In genomic region chr1:98903261-98903660, GRCh38 we compare ENCODE assay signal across 18 cellular contexts.
DNase-seq lines count a peak whose midpoint lies in the region; ATAC-seq and TF ChIP-seq lines count a peak whose summit lies in the region.
"Had no signal": no experiment of that assay in that cellular context is flagged by ENCODE, and none has a peak within 500 bp of the region (broad histone marks: within the 10 kb centered on the region; RNA-seq: fewer than 3 reads in every experiment).

No MANE protein-coding gene starts in this region.

- no peaks in the 10 kb centered on the region for H3K4me1 ChIP-seq in IMR-90 (ENCODE audit: control insufficient read depth, insufficient read depth, low read length)
- H3K4me1 ChIP-seq in heart right ventricle: no peaks in the 10 kb centered on the region
- H3K4me1 ChIP-seq: BLaER1, stomach had no signal

- H3K9ac ChIP-seq in IMR-90 (ENCODE audit: low read depth, low read length): no peak overlapping the region
- H3K9ac ChIP-seq: BLaER1 had no signal

- no peak overlapping the region for H3K4me2 ChIP-seq in IMR-90 (ENCODE audit: low read depth, low read length)
- H3K4me2 ChIP-seq: BLaER1 had no signal

- H2AK5ac ChIP-seq in IMR-90 (ENCODE audit: low read depth, low read length): no peak overlapping the region

- H2BK15ac ChIP-seq in IMR-90 (ENCODE audit: low read depth, low read length): no peak overlapping the region

- TF ChIP-seq RAD21 in IMR-90 (IDR thresholded peaks at IDR 0.05; ENCODE audit: low read length): no peak

- H3K18ac ChIP-seq in IMR-90 (ENCODE audit: low read depth, low read length): no peak overlapping the region

- H2BK20ac ChIP-seq in IMR-90 (ENCODE audit: low read depth, low read length): no peak overlapping the region

- no peak overlapping the region for H3K4ac ChIP-seq in IMR-90 (ENCODE audit: low read depth, low read length)

- H4K8ac ChIP-seq in IMR-90 (ENCODE audit: low read depth in 2 of 2, low read length in 2 of 2): no peak overlapping the region

- BruUV-seq in IMR-90 (replicated peaks; lab: Mats Ljungman, UMichigan): no TSS peak

- no peaks in the 10 kb centered on the region for H3K79me1 ChIP-seq in IMR-90 (ENCODE audit: low read depth in 1 of 2, low read length in 2 of 2)

- no peak overlapping the region for H4K5ac ChIP-seq in IMR-90 (ENCODE audit: low read depth, low read length)

- peak; percentile 89 for ATAC-seq in IMR-90 (ENCODE audit: low read depth)
- ATAC-seq in GM19395 (IDR thresholded peaks at IDR 0.05; ENCODE audit: unreplicated experiment): no peak
- no peak for ATAC-seq in heart right ventricle
- ATAC-seq: K562 had no signal

- H3K27ac ChIP-seq in IMR-90 (ENCODE audit: insufficient read depth, low read length): no peak overlapping the region
- no peak overlapping the region for H3K27ac ChIP-seq in heart right ventricle
- H3K27ac ChIP-seq: BLaER1, stomach had no signal

- no peaks in the 10 kb centered on the region for H3K36me3 ChIP-seq in IMR-90 (ENCODE audit: control insufficient read depth, insufficient read depth, low read length)
- no peaks in the 10 kb centered on the region for H3K36me3 ChIP-seq in kidney epithelial cell (ENCODE audit: control insufficient read depth, insufficient read depth, low read length)
- no peaks in the 10 kb centered on the region for H3K36me3 ChIP-seq in heart right ventricle
- H3K36me3 ChIP-seq: BLaER1, stomach had no signal

- H3K9me3 ChIP-seq in IMR-90 (ENCODE audit: control insufficient read depth, insufficient read depth, low read length) (no peaks in the 10 kb centered on the region), heart right ventricle (no peaks in the 10 kb centered on the region)
- H3K9me3 ChIP-seq: BLaER1, stomach had no signal

- dilution Hi-C loops in IMR-90 (cut with HindIII; ENCODE audit: low sequenced_read_pairs, unreplicated experiment): no loop called here

- no peaks in the 10 kb centered on the region for H4K20me1 ChIP-seq in IMR-90 (ENCODE audit: insufficient read depth, low read length)
- H4K20me1 ChIP-seq: BLaER1 had no signal

- intact Hi-C loops in IMR-90 (cut with micrococcal nuclease): no loop called here
- intact Hi-C loops in heart right ventricle (cut with DNase I): no loop called here

- H3K4me3 ChIP-seq in IMR-90 (ENCODE audit: insufficient read depth, low read depth, low read length) (no peak overlapping the region), kidney epithelial cell (ENCODE audit: low read depth, low read length) (no peak overlapping the region), heart right ventricle (no peak overlapping the region)
- H3K4me3 ChIP-seq: BLaER1, K562, stomach had no signal

- no peak overlapping the region for H2AK9ac ChIP-seq in IMR-90 (replicated peaks; ENCODE audit: low read depth, low read length, poor library complexity)

- no peak for TF ChIP-seq POLR2A in IMR-90 (IDR thresholded peaks at IDR 0.05; ENCODE audit: low read depth, low read length)

- no peak overlapping the region for H3K14ac ChIP-seq in IMR-90 (replicated peaks; ENCODE audit: low read depth, low read length)

- no peak overlapping the region for H2BK120ac ChIP-seq in IMR-90 (ENCODE audit: low read depth, low read length)

- no peak overlapping the region for H3K23ac ChIP-seq in IMR-90 (ENCODE audit: low read depth, low read length)

- no peaks in the 10 kb centered on the region for H3K9me1 ChIP-seq in IMR-90 (ENCODE audit: insufficient read depth, low read length)

- no peak overlapping the region for H3K56ac ChIP-seq in IMR-90 (ENCODE audit: extremely low read depth, insufficient read depth, low read length)

- H3K27me3 ChIP-seq in IMR-90 (ENCODE audit: control insufficient read depth, insufficient read depth, low read length): no peaks in the 10 kb centered on the region; the same call in 1 of the 2 replicates
- H3K27me3 ChIP-seq in kidney epithelial cell (ENCODE audit: control insufficient read depth, insufficient read depth, low read length): no peaks in the 10 kb centered on the region
- H3K27me3 ChIP-seq in heart right ventricle: no peaks in the 10 kb centered on the region
- H3K27me3 ChIP-seq: BLaER1, stomach had no signal

- H4K91ac ChIP-seq in IMR-90 (ENCODE audit: insufficient read depth, low read depth, low read length): no peak overlapping the region

- DNase-seq in AG08395 (ENCODE audit: low spot score) (peak; percentile 12), IMR-90 (peak; percentile 88), brain pericyte (ENCODE audit: low read depth, low spot score) (peak; percentile 44), kidney epithelial cell (ENCODE audit: low read depth) (peak; percentile 28), DMS114 treated with DMSO at 0.1 percent for 48 hours (lab: John Stamatoyannopoulos, UW; ENCODE audit: unreplicated experiment) (no peak), NCI-H345 treated with DMSO at 0.1 percent for 48 hours (lab: John Stamatoyannopoulos, UW; ENCODE audit: unreplicated experiment) (no peak), heart right ventricle (no peak)
- DNase-seq: activated CD4-positive, alpha-beta T cell treated with anti-CD3 and anti-CD28 coated beads for 4 hours; activated effector memory CD4-positive, alpha-beta T cell treated with Interleukin-2 at 50 U/mL for 16 hours; effector CD8-positive, alpha-beta T cell; GOT3; immature natural killer cell; SHP77 treated with DMSO at 0.1 percent for 48 hours; stimulated activated CD4-positive, alpha-beta T cell treated with anti-CD3 and anti-CD28 coated beads, Interleukin-2, amount 100 ng/mL, for 48 hours; stomach had no signal

- in situ Hi-C loops in IMR-90 (cut with MboI; ENCODE audit: low sequenced_read_pairs): no loop called here

- TF ChIP-seq CTCF in IMR-90 (conservative IDR thresholded peaks at IDR 0.05; ENCODE audit: low read depth, low read length) (no peak), kidney epithelial cell (IDR thresholded peaks at IDR 0.05; ENCODE audit: insufficient read depth, low read length, poor library complexity, severe bottlenecking) (no peak), heart right ventricle (IDR thresholded peaks at IDR 0.05) (no peak)

- no peak overlapping the region for H2AFZ ChIP-seq in IMR-90 (replicated peaks; ENCODE audit: low read length, poor library complexity)

- CTCF ChIA-PET in IMR-90 (lab: Yijun Ruan, JAX): no interaction called here

- H2BK5ac ChIP-seq in IMR-90 (ENCODE audit: low read depth, low read length, poor library complexity, severe bottlenecking): no peak overlapping the region

- POLR2A ChIA-PET in IMR-90 (lab: Charles Lee; ENCODE audit: unreplicated experiment): no interaction called here

- WGBS in IMR-90 (ENCODE audit: extremely low coverage in 2 of 2, insufficient read length in 1 of 2), 2 experiments: no CpG with 5 or more reads among the region's 2 CpGs
- WGBS in heart right ventricle, 2 donors: 44 to 47% methylated on average over 2 of the region's 2 CpGs

TF ChIP-seq in IMR-90, 13 proteins besides CTCF, POLR2A, EP300 and RAD21:
- TF ChIP-seq CEBPB (IDR thresholded peaks at IDR 0.05; ENCODE audit: low read depth, low read length) (peak; percentile 36; the same call in 1 of the 2 replicates), CHD1 (IDR thresholded peaks at IDR 0.05; ENCODE audit: low read depth, low read length) (no peak), NFE2L2 (IDR thresholded peaks at IDR 0.05; ENCODE audit: low read depth, low read length) (no peak), RFX5 (IDR thresholded peaks at IDR 0.05; ENCODE audit: low read depth, low read length) (no peak), MAFK (IDR thresholded peaks at IDR 0.05; ENCODE audit: low read depth, low read length) (no peak)
TF ChIP-seq in IMR-90: peak in this region for 1.

Comparison
In these comparisons a context has a peak if more than half of its experiments do, and no peak if none do; other contexts are left out.
1. DNase-seq: peak in AG08395 (single experiment), IMR-90 (single experiment), brain pericyte (single experiment) and kidney epithelial cell (single experiment); none in DMS114 treated with DMSO at 0.1 percent for 48 hours (single experiment), NCI-H345 treated with DMSO at 0.1 percent for 48 hours (single experiment) and heart right ventricle (0 of 2).